Comparison of ENCODE assay signal across 22 cellular contexts in genomic region chr3:144381607-144382006, GRCh38.
"Had no signal": no experiment of that assay in that cellular context is flagged by ENCODE, and none has a peak within 500 bp of the region (broad histone marks: within the 10 kb centered on the region; RNA-seq: fewer than 3 reads in every experiment).

No MANE protein-coding gene starts in this region.

- H3K9me3 ChIP-seq: ovary, psoas muscle, stomach, thoracic aorta, transverse colon, upper lobe of right lung, uterus had no signal

- H3K9me3 Mint-ChIP-seq: nephron progenitor cell; stimulated activated effector memory CD8-positive, alpha-beta T cell treated with anti-CD3 and anti-CD28 coated beads, Interleukin-12 subunit alpha, Interleukin-12 subunit beta, amount 100 ng/mL, for 72 hours had no signal

- H3K4me3 ChIP-seq: esophagus squamous epithelium, ovary, psoas muscle, sigmoid colon, stomach, thoracic aorta, transverse colon, upper lobe of right lung, uterus had no signal

- H3K27me3 ChIP-seq: esophagus squamous epithelium, ovary, sigmoid colon, stomach, transverse colon, upper lobe of right lung, uterus had no signal

- DNase-seq: cortex of kidney; effector CD4-positive, alpha-beta T cell; esophagus squamous epithelium; immature natural killer cell; islet precursor cell; mesendoderm; naive thymus-derived CD4-positive, alpha-beta T cell; nephron progenitor cell; ovary; posterior cingulate gyrus; psoas muscle; right cardiac atrium; sigmoid colon; stimulated activated CD4-positive, alpha-beta T cell treated with anti-CD3 and anti-CD28 coated beads, Interleukin-2, amount 100 ng/mL, for 24 hours; stimulated activated CD4-positive, alpha-beta T cell treated with anti-CD3 and anti-CD28 coated beads, Interleukin-4, amount 100 ng/mL, for 24 hours; stimulated activated naive CD4-positive, alpha-beta T cell treated with Interleukin-2 at 50 U/mL for 16 hours; stomach; transverse colon; upper lobe of right lung; uterus had no signal

- ATAC-seq: naive thymus-derived CD4-positive, alpha-beta T cell; psoas muscle; right cardiac atrium; stimulated activated effector memory CD8-positive, alpha-beta T cell treated with anti-CD3 and anti-CD28 coated beads, Interleukin-12 subunit alpha, Interleukin-12 subunit beta, amount 100 ng/mL, for 72 hours; upper lobe of right lung had no signal

- H3K36me3 ChIP-seq: esophagus squamous epithelium, ovary, sigmoid colon, stomach, thoracic aorta, transverse colon, upper lobe of right lung, uterus had no signal

- H3K4me1 Mint-ChIP-seq: immature natural killer cell; naive thymus-derived CD4-positive, alpha-beta T cell; nephron progenitor cell; stimulated activated effector memory CD8-positive, alpha-beta T cell treated with anti-CD3 and anti-CD28 coated beads, Interleukin-12 subunit alpha, Interleukin-12 subunit beta, amount 100 ng/mL, for 72 hours had no signal

- H3K27me3 Mint-ChIP-seq: naive thymus-derived CD4-positive, alpha-beta T cell had no signal

- H3K4me1 ChIP-seq: psoas muscle, transverse colon, upper lobe of right lung, uterus had no signal

- H3K4me3 Mint-ChIP-seq: immature natural killer cell; naive thymus-derived CD4-positive, alpha-beta T cell; nephron progenitor cell; stimulated activated effector memory CD8-positive, alpha-beta T cell treated with anti-CD3 and anti-CD28 coated beads, Interleukin-12 subunit alpha, Interleukin-12 subunit beta, amount 100 ng/mL, for 72 hours had no signal

- H3K36me3 Mint-ChIP-seq: immature natural killer cell; naive thymus-derived CD4-positive, alpha-beta T cell; stimulated activated effector memory CD8-positive, alpha-beta T cell treated with anti-CD3 and anti-CD28 coated beads, Interleukin-12 subunit alpha, Interleukin-12 subunit beta, amount 100 ng/mL, for 72 hours had no signal

- H3K27ac Mint-ChIP-seq: immature natural killer cell; naive thymus-derived CD4-positive, alpha-beta T cell; nephron progenitor cell; stimulated activated effector memory CD8-positive, alpha-beta T cell treated with anti-CD3 and anti-CD28 coated beads, Interleukin-12 subunit alpha, Interleukin-12 subunit beta, amount 100 ng/mL, for 72 hours had no signal

- H3K27ac ChIP-seq: esophagus squamous epithelium, ovary, psoas muscle, sigmoid colon, stomach, thoracic aorta, transverse colon, upper lobe of right lung, uterus had no signal
